In genomic region chrX:118718737-118719136, GRCh38 we compare ENCODE assay signal across 21 cellular contexts. TPM values are rescaled to one million over a fixed set of nuclear protein-coding genes. Genes with fewer than 3 reads are reported as not detected.
DNase-seq lines count a peak whose midpoint lies in the region; ATAC-seq and TF ChIP-seq lines count a peak whose summit lies in the region.
"Had no signal": no experiment of that assay in that cellular context is flagged by ENCODE, and none has a peak within 500 bp of the region (broad histone marks: within the 10 kb centered on the region; RNA-seq: fewer than 3 reads in every experiment).

No MANE protein-coding gene starts in this region.

- H3K9me3 ChIP-seq in left ventricle myocardium inferior (replicated peaks) (no peaks in the 10 kb centered on the region), esophagus squamous epithelium (no peaks in the 10 kb centered on the region), tibial artery (no peaks in the 10 kb centered on the region)
- H3K9me3 ChIP-seq: ovary had no signal

- H3K27me3 ChIP-seq in left ventricle myocardium inferior (ENCODE audit: low read depth) (no peaks in the 10 kb centered on the region), esophagus squamous epithelium (no peaks in the 10 kb centered on the region), tibial artery (no peaks in the 10 kb centered on the region)
- H3K27me3 ChIP-seq: ovary had no signal

- H3K27me3 Mint-ChIP-seq in stimulated activated naive B cell treated with anti-CD40 and anti-IgM and Interleukin-4, amounts not matched to agents 10 μg/mL and 1 μg/mL and 100 μg/mL, for 72 hours: peaks cover 0 to 3% of the 10 kb centered on the region in 2 donors
- H3K27me3 Mint-ChIP-seq: activated CD4-positive, alpha-beta T cell treated with anti-CD3 and anti-CD28 coated beads for 36 hours; type B pancreatic cell had no signal

- peak overlapping the region; percentile 4 to 69 for H3K4me3 Mint-ChIP-seq in stimulated activated naive B cell treated with anti-CD40 and anti-IgM and Interleukin-4, amounts not matched to agents 10 μg/mL and 1 μg/mL and 100 μg/mL, for 72 hours
- H3K4me3 Mint-ChIP-seq: activated CD4-positive, alpha-beta T cell treated with anti-CD3 and anti-CD28 coated beads for 36 hours; activated naive CD4-positive, alpha-beta T cell treated with anti-CD3 and anti-CD28 coated beads for 36 hours; stimulated activated effector memory CD8-positive, alpha-beta T cell treated with anti-CD3 and anti-CD28 coated beads, Interleukin-12 subunit alpha, Interleukin-12 subunit beta, amount 100 ng/mL, for 72 hours; type B pancreatic cell had no signal

- no peak overlapping the region for H3K4me3 ChIP-seq in left ventricle myocardium inferior
- H3K4me3 ChIP-seq in esophagus squamous epithelium: no peak overlapping the region
- H3K4me3 ChIP-seq in tibial artery: no peak overlapping the region
- H3K4me3 ChIP-seq: K562, ovary had no signal

- DNase-seq in Right ventricle myocardium inferior (ENCODE audit: missing footprints): no peak
- no peak for DNase-seq in left ventricle myocardium inferior
- DNase-seq in NOMO-1 treated with DMSO at 0.1 percent for 48 hours (lab: John Stamatoyannopoulos, UW; ENCODE audit: unreplicated experiment): peak; percentile 99
- no peak for DNase-seq in left ventricle myocardium superior
- DNase-seq in stimulated activated naive B cell treated with anti-CD40 and anti-IgM and Interleukin-4, amounts not matched to agents 10 μg/mL and 1 μg/mL and 100 μg/mL, for 72 hours: no peak
- DNase-seq in EL: no peak
- DNase-seq in esophagus squamous epithelium (lab: John Stamatoyannopoulos, UW): no peak
- DNase-seq in tibial artery: no peak
- DNase-seq: activated CD4-positive, alpha-beta T cell treated with anti-CD3 and anti-CD28 coated beads for 36 hours; activated CD8-positive, alpha-beta memory T cell treated with anti-CD3 and anti-CD28 coated beads, Interleukin-2, amount 50 U/mL, for 4 hours; activated naive CD4-positive, alpha-beta T cell treated with anti-CD3 and anti-CD28 coated beads for 36 hours; cortex of kidney; glutamatergic neuron; NCI-H1417; ovary; SHP77 treated with DMSO at 0.1 percent for 48 hours; small intestine; T1000 had no signal

- H3K9me3 Mint-ChIP-seq in stimulated activated naive B cell treated with anti-CD40 and anti-IgM and Interleukin-4, amounts not matched to agents 10 μg/mL and 1 μg/mL and 100 μg/mL, for 72 hours: peaks cover 0 to 1% of the 10 kb centered on the region in 2 donors
- H3K9me3 Mint-ChIP-seq: activated naive CD4-positive, alpha-beta T cell treated with anti-CD3 and anti-CD28 coated beads for 36 hours; stimulated activated effector memory CD8-positive, alpha-beta T cell treated with anti-CD3 and anti-CD28 coated beads, Interleukin-12 subunit alpha, Interleukin-12 subunit beta, amount 100 ng/mL, for 72 hours had no signal

- H3K36me3 ChIP-seq in left ventricle myocardium inferior: no peaks in the 10 kb centered on the region
- no peaks in the 10 kb centered on the region for H3K36me3 ChIP-seq in esophagus squamous epithelium
- H3K36me3 ChIP-seq in tibial artery: no peaks in the 10 kb centered on the region
- H3K36me3 ChIP-seq: ovary had no signal

- intact Hi-C loops in Right ventricle myocardium inferior (cut with DNase I): no loop called here
- intact Hi-C loops in left ventricle myocardium inferior (cut with micrococcal nuclease): no loop called here
- intact Hi-C loops in left ventricle myocardium superior (cut with micrococcal nuclease): no loop called here
- intact Hi-C loops in esophagus squamous epithelium (cut with DNase I): no loop called here
- intact Hi-C loops in tibial artery (cut with DNase I; ENCODE audit: low total_unique reads): no loop called here

- no peak for TF ChIP-seq POLR2A in esophagus squamous epithelium (IDR thresholded peaks at IDR 0.05)

- peaks cover 34 to 75% of the 10 kb centered on the region in 2 donors for H3K4me1 Mint-ChIP-seq in stimulated activated naive B cell treated with anti-CD40 and anti-IgM and Interleukin-4, amounts not matched to agents 10 μg/mL and 1 μg/mL and 100 μg/mL, for 72 hours
- H3K4me1 Mint-ChIP-seq: activated CD4-positive, alpha-beta T cell treated with anti-CD3 and anti-CD28 coated beads for 36 hours; stimulated activated effector memory CD8-positive, alpha-beta T cell treated with anti-CD3 and anti-CD28 coated beads, Interleukin-12 subunit alpha, Interleukin-12 subunit beta, amount 100 ng/mL, for 72 hours had no signal

- ATAC-seq in Right ventricle myocardium inferior: peak; percentile 23
- ATAC-seq in left ventricle myocardium superior: peak; percentile 51
- ATAC-seq in stimulated activated naive B cell treated with anti-CD40 and anti-IgM and Interleukin-4, amounts not matched to agents 10 μg/mL and 1 μg/mL and 100 μg/mL, for 72 hours (replicated peaks): peak; percentile 61 to 69
- ATAC-seq: activated CD4-positive, alpha-beta T cell treated with anti-CD3 and anti-CD28 coated beads for 36 hours; K562; stimulated activated effector memory CD8-positive, alpha-beta T cell treated with anti-CD3 and anti-CD28 coated beads, Interleukin-12 subunit alpha, Interleukin-12 subunit beta, amount 100 ng/mL, for 72 hours had no signal

- WGBS in esophagus squamous epithelium, 2 donors: 53 to 86% methylated on average over 1 to 2 of the region's 2 CpGs

- TF ChIP-seq CTCF in left ventricle myocardium inferior (IDR thresholded peaks at IDR 0.05; ENCODE audit: borderline replicate concordance) (no peak), esophagus squamous epithelium (IDR thresholded peaks at IDR 0.05) (no peak), tibial artery (IDR thresholded peaks at IDR 0.05) (no peak)

- H3K4me1 ChIP-seq in left ventricle myocardium inferior (no peaks in the 10 kb centered on the region), esophagus squamous epithelium (peaks cover 0 to 9% (median 0%) of the 10 kb centered on the region in 3 donors), tibial artery (no peaks in the 10 kb centered on the region)

- H3K36me3 Mint-ChIP-seq in stimulated activated naive B cell treated with anti-CD40 and anti-IgM and Interleukin-4, amounts not matched to agents 10 μg/mL and 1 μg/mL and 100 μg/mL, for 72 hours: peaks cover 4 to 6% of the 10 kb centered on the region in 2 donors
- H3K36me3 Mint-ChIP-seq: stimulated activated effector memory CD8-positive, alpha-beta T cell treated with anti-CD3 and anti-CD28 coated beads, Interleukin-12 subunit alpha, Interleukin-12 subunit beta, amount 100 ng/mL, for 72 hours; type B pancreatic cell had no signal

- H3K27ac ChIP-seq in left ventricle myocardium inferior (replicated peaks) (no peak overlapping the region), esophagus squamous epithelium (peak overlapping the region in 2 of 4 donors; percentile 25 to 76), tibial artery (no peak overlapping the region)
- H3K27ac ChIP-seq: ovary had no signal

- H3K27ac Mint-ChIP-seq in stimulated activated naive B cell treated with anti-CD40 and anti-IgM and Interleukin-4, amounts not matched to agents 10 μg/mL and 1 μg/mL and 100 μg/mL, for 72 hours: peak overlapping the region; percentile 94
- H3K27ac Mint-ChIP-seq: activated CD4-positive, alpha-beta T cell treated with anti-CD3 and anti-CD28 coated beads for 36 hours; activated naive CD4-positive, alpha-beta T cell treated with anti-CD3 and anti-CD28 coated beads for 36 hours; stimulated activated effector memory CD8-positive, alpha-beta T cell treated with anti-CD3 and anti-CD28 coated beads, Interleukin-12 subunit alpha, Interleukin-12 subunit beta, amount 100 ng/mL, for 72 hours; type B pancreatic cell had no signal

RNA-seq across cellular contexts. Expression of gene IL13RA1, which starts 8.7 kb away (rescaled TPM):
- total RNA-seq in Right ventricle myocardium inferior (19.7 TPM), left ventricle myocardium inferior (14.8 TPM), left ventricle myocardium superior (17.2 TPM), esophagus squamous epithelium (10 to 100 TPM; 44.1 to 69.6 (median 56.7) TPM)
